Comparison of ENCODE assay signal across 1 cellular context in genomic region chr5:141637693-141638419, GRCh38.
TF ChIP-seq lines count a peak whose summit lies in the region.

No MANE protein-coding gene starts in this region.

TF ChIP-seq in IMR-90, 13 proteins besides CTCF, POLR2A, EP300 and RAD21:
- TF ChIP-seq MXI1 (IDR thresholded peaks at IDR 0.05; ENCODE audit: borderline replicate concordance, low read depth, low read length) = peak; percentile 55; the same call in 1 of the 2 replicates
- TF ChIP-seq MAZ (IDR thresholded peaks at IDR 0.05; ENCODE audit: borderline replicate concordance, low read depth, low read length) = peak; percentile 24; the same call in 1 of the 2 replicates
- TF ChIP-seq RCOR1 (IDR thresholded peaks at IDR 0.05; ENCODE audit: insufficient replicate concordance, low read length) = no peak
- TF ChIP-seq BHLHE40 (IDR thresholded peaks at IDR 0.05; ENCODE audit: low read depth, low read length) = peak; percentile 46; the same call in 1 of the 2 replicates
